In the genomic region with DNA sequence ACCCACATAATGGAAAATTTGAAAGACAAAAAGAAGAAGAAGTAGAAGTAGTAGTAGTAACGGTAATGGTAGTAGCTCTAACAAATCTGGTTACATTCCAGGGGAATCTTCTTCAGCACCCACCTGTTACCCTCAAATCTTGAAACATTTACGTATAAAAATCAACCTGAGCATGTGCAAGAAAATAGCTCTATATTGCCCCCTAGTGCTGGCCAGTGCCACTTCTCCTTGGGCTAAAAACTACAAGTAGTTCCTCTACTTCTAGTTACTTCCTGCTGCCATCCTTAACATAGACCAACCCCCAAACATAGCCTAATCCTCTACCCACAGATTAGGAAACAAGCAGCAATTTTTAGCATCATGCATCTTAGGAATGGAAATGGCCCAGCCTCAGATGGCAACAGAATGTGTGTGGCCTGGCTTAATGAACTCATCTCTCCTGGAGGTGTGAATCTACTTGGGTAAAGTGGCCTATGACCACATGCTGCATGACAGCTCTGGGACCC, we compare ENCODE assay signal across 7 cellular contexts. TPM values are rescaled to one million over a fixed set of nuclear protein-coding genes. Genes with fewer than 3 reads are reported as not detected.
A peak's percentile ranks its signal among the peaks of the same experiment; 100 is the strongest.
DNase-seq lines count a peak whose midpoint lies in the region; ATAC-seq and TF ChIP-seq lines count a peak whose summit lies in the region.

No MANE protein-coding gene starts in this region.

- peak; percentile 71 for DNase-seq in GM04503 (ENCODE audit: low read depth)
- peak; percentile 84 for DNase-seq in Jurkat, Clone E6-1 (ENCODE audit: low read depth, low spot score)
- DNase-seq in RWPE2 (ENCODE audit: low spot score) = no peak
- peak; percentile 29 for DNase-seq in epidermal melanocyte (ENCODE audit: insufficient read length, low spot score)
- peak; percentile 80 for DNase-seq in mucosa of gallbladder (ENCODE audit: low spot score)
- DNase-seq in vagina (ENCODE audit: extremely low spot score in 2 of 2) = no peak

- H3K4me3 ChIP-seq in Jurkat, Clone E6-1 (ENCODE audit: low read length) = no peak overlapping the region; the same call in 1 of the 2 replicates
- H3K4me3 ChIP-seq in RWPE2 (ENCODE audit: severe bottlenecking) (no peak overlapping the region), vagina (peak overlapping the region in 1 of 2 donors; percentile 68)

- ATAC-seq in GM21529 (IDR thresholded peaks at IDR 0.05; ENCODE audit: unreplicated experiment) (peak; percentile 82), RWPE2 (ENCODE audit: low read depth) (peak; percentile 44; the same call in 2 of the 3 replicates)

- H3K36me3 ChIP-seq in RWPE2 (ENCODE audit: low read depth) = peaks cover 22% of the 10 kb centered on the region
- no peaks in the 10 kb centered on the region for H3K36me3 ChIP-seq in vagina

- TF ChIP-seq CTCF in RWPE2 (IDR thresholded peaks at IDR 0.05; ENCODE audit: poor library complexity, severe bottlenecking) = peak; percentile 92
- peak; percentile 16 to 74 (median 69) for TF ChIP-seq CTCF in vagina (IDR thresholded peaks at IDR 0.05)

- H3K27ac ChIP-seq in RWPE2 (ENCODE audit: poor library complexity, severe bottlenecking) (peak overlapping the region; percentile 78), vagina (no peak overlapping the region)

- H3K4me1 ChIP-seq in RWPE2 (ENCODE audit: insufficient read depth, poor library complexity, severe bottlenecking) (peaks cover 17% of the 10 kb centered on the region), vagina (peaks cover 23% of the 10 kb centered on the region)

- no peaks in the 10 kb centered on the region for H3K27me3 ChIP-seq in RWPE2 (ENCODE audit: insufficient read depth, poor library complexity, severe bottlenecking)
- no peaks in the 10 kb centered on the region for H3K27me3 ChIP-seq in vagina

- intact Hi-C loops in vagina (cut with DNase I) = no loop called here

- no peak for TF ChIP-seq POLR2A in vagina (IDR thresholded peaks at IDR 0.05)

- H3K9me3 ChIP-seq in RWPE2 (ENCODE audit: severe bottlenecking) (no peaks in the 10 kb centered on the region), vagina (no peaks in the 10 kb centered on the region)

RNA-seq across cellular contexts. Expression of gene PDGFC, which starts 3.1 kb away (rescaled TPM):
- polyA plus RNA-seq in Jurkat, Clone E6-1 (2012; ENCODE audit: insufficient read depth, insufficient read length) = 9.5 TPM
- total RNA-seq in mucosa of gallbladder (45.2 TPM), vagina (19.4 TPM)

Comparison
In these comparisons a context has a peak if more than half of its experiments do, and no peak if none do; other contexts are left out.
1. DNase-seq: peak in GM04503 (single experiment), Jurkat, Clone E6-1 (single experiment), epidermal melanocyte (single experiment) and mucosa of gallbladder (single experiment); none in RWPE2 (single experiment) and vagina (0 of 2).